In the genomic region with DNA sequence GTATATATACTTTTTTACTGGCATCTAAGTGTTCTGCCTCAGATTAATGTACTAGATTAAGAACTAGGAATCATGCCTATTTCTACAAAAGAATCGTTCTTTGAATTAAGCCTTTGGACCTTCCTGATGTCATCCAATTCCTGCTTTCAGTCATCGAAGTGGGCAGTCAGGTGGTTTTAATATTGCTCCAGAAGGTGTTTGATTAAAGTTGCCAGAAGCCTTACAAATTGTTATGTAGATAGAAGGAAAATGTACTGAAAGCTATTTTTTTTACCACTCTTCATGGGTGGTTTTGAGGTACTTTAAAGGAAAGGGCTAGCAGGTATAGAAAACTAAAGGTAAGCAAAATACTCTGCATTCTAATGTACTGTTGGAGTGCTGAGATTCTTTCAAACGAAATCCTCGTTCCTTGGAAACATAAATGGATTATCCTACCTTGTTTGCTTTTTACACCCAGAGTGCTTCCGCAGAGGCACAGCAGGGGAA, we compare ENCODE assay signal across 8 cellular contexts. TPM values are rescaled to one million over a fixed set of nuclear protein-coding genes. Genes with fewer than 3 reads are reported as not detected.
DNase-seq lines count a peak whose midpoint lies in the region; ATAC-seq and TF ChIP-seq lines count a peak whose summit lies in the region.

No MANE protein-coding gene starts in this region.

- H3K27me3 ChIP-seq in BE2C (no peaks in the 10 kb centered on the region), uterus (no peaks in the 10 kb centered on the region)

- DNase-seq in BE2C (no peak), astrocyte of the spinal cord (ENCODE audit: low read depth, low spot score) (no peak), lower leg skin (ENCODE audit: low spot score in 2 of 2) (no peak), uterus (no peak), hypothalamus (lab: John Stamatoyannopoulos, UW) (no peak), amniotic stem cell (lab: John Stamatoyannopoulos, UW) (no peak)

- H3K36me3 ChIP-seq in BE2C = no peaks in the 10 kb centered on the region
- H3K36me3 ChIP-seq in uterus = no peaks in the 10 kb centered on the region

- 9 to 12% methylated on average over 5 of the region's 5 CpGs for WGBS in lower leg skin, 2 donors

- intact Hi-C loops in lower leg skin (cut with DNase I; ENCODE audit: low total_unique reads) = loop anchor here (5.0 kb wide), 1 partner anchor 779 kb away; no protein-coding TSS in a partner anchor
- intact Hi-C loops in uterus (cut with DNase I; ENCODE audit: low total_unique reads) = no loop called here

- H3K27ac ChIP-seq in uterus = peak overlapping the region; percentile 94 to 100

- H3K4me1 ChIP-seq in BE2C (no peaks in the 10 kb centered on the region), uterus (peaks cover 0 to 4% of the 10 kb centered on the region in 2 donors)

- ATAC-seq in HG03103 (IDR thresholded peaks at IDR 0.05; ENCODE audit: low read depth, unreplicated experiment) (peak; percentile 2), GM21786 (IDR thresholded peaks at IDR 0.05; ENCODE audit: unreplicated experiment) (no peak)

- in situ Hi-C loops in astrocyte of the spinal cord (cut with HindIII; ENCODE audit: low sequenced_read_pairs) = no loop called here

- TF ChIP-seq CTCF in BE2C (IDR thresholded peaks at IDR 0.05; ENCODE audit: low read depth, low read length) (no peak), astrocyte of the spinal cord (IDR thresholded peaks at IDR 0.05; ENCODE audit: low read depth, low read length) (no peak), lower leg skin (IDR thresholded peaks at IDR 0.05) (no peak), uterus (IDR thresholded peaks at IDR 0.05) (no peak)

- TF ChIP-seq POLR2A in lower leg skin (IDR thresholded peaks at IDR 0.05) (no peak), uterus (IDR thresholded peaks at IDR 0.05) (no peak)

- H3K4me3 ChIP-seq in BE2C (ENCODE audit: low read depth, low read length) (peak overlapping the region; percentile 60), astrocyte of the spinal cord (ENCODE audit: low read depth, low read length) (peak overlapping the region; percentile 70), lower leg skin (ENCODE audit: low read depth, poor library complexity, severe bottlenecking) (peak overlapping the region; percentile 77), uterus (peak overlapping the region; percentile 48 to 87)

- H3K9me3 ChIP-seq in BE2C (no peaks in the 10 kb centered on the region), uterus (no peaks in the 10 kb centered on the region)

RNA-seq across cellular contexts. Expression of gene CTBS, which starts 0.7 kb away (rescaled TPM):
- 2.9 TPM for polyA plus RNA-seq in BE2C (2012; ENCODE audit: insufficient read depth, insufficient read length, low read depth)
- 10 to 100 TPM; 15.1 to 16.9 (median 15.5) TPM for total RNA-seq in lower leg skin
- total RNA-seq in uterus = 10 to 100 TPM in 3 of 4 donors, 1 to 10 TPM in 1; 3.1 to 40.0 (median 17.4) TPM
